Comparison of ENCODE assay signal across 29 cellular contexts in the genomic region with DNA sequence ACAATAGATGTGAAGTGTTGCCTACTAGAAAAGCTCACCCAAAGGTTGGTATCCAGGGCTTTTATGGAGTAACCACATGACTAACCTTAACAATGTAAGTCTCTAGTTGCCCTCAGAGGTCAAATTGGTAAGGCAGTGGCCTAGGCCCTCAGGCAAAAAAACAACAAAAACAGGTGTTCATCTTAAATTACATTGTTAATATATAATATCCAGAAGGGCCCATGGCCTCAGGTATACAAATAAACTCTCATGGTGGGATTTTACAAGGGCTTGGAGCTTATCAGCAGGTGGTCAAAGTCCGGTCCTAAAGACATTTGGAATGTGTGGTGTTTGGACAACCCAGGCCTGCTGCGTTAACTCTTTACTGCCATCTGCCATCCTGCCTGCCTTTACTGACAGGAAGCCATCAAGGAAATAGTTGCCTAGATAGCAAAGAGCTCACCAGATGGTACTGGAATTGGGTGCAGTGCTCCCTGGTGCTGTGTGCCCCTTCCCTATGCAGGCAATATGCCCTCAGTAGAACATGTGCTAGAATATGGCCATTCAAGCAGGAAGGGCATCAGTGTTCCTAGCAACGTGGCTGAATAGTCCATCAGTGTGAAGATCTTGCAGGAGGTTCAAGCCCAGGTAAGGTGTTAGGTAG. TPM values are rescaled to one million over a fixed set of nuclear protein-coding genes. Genes with fewer than 3 reads are reported as not detected.
A peak's percentile ranks its signal among the peaks of the same experiment; 100 is the strongest.
DNase-seq lines count a peak whose midpoint lies in the region; ATAC-seq and TF ChIP-seq lines count a peak whose summit lies in the region.
"Had no signal": no experiment of that assay in that cellular context is flagged by ENCODE, and none has a peak within 500 bp of the region (broad histone marks: within the 10 kb centered on the region; RNA-seq: fewer than 3 reads in every experiment).

No MANE protein-coding gene starts in this region.

- peak overlapping the region; percentile 57; the same call in 1 of the 2 replicates for H2AK5ac ChIP-seq in IMR-90 (ENCODE audit: low read depth, low read length)

- no peak overlapping the region for H3K4me2 ChIP-seq in IMR-90 (ENCODE audit: low read depth, low read length)

- H3K27ac ChIP-seq in IMR-90 (ENCODE audit: insufficient read depth, low read length) (no peak overlapping the region), endodermal cell (ENCODE audit: low read depth, low read length) (no peak overlapping the region)
- H3K27ac ChIP-seq: BLaER1 treated with 17β-estradiol and CSF1 and Interleukin-3, amounts not matched to agents 10 nM and 100 nM; dorsolateral prefrontal cortex; left lung; upper lobe of right lung had no signal

- TF ChIP-seq CTCF in IMR-90 (conservative IDR thresholded peaks at IDR 0.05; ENCODE audit: low read depth, low read length) (no peak), endodermal cell (conservative IDR thresholded peaks at IDR 0.05) (no peak), progenitor cell of endocrine pancreas (IDR thresholded peaks at IDR 0.05; ENCODE audit: unreplicated experiment) (no peak)

- H3K9me3 ChIP-seq in IMR-90 (ENCODE audit: control insufficient read depth, insufficient read depth, low read length) (no peaks in the 10 kb centered on the region), endodermal cell (ENCODE audit: control insufficient read depth, low read length) (peaks cover 9% of the 10 kb centered on the region)
- H3K9me3 ChIP-seq: left lung, upper lobe of right lung had no signal

- CTCF ChIA-PET in IMR-90 (lab: Yijun Ruan, JAX), result no interaction called here

- no peak overlapping the region for H3K56ac ChIP-seq in IMR-90 (ENCODE audit: extremely low read depth, insufficient read depth, low read length)

- TF ChIP-seq RAD21 in IMR-90 (IDR thresholded peaks at IDR 0.05; ENCODE audit: low read length), result no peak

- peak overlapping the region; percentile 34 for H2AFZ ChIP-seq in IMR-90 (replicated peaks; ENCODE audit: low read length, poor library complexity)

- H3K9me1 ChIP-seq in IMR-90 (ENCODE audit: insufficient read depth, low read length), result peaks cover 16% of the 10 kb centered on the region

- H4K5ac ChIP-seq in IMR-90 (ENCODE audit: low read depth, low read length), result no peak overlapping the region

- intact Hi-C loops in IMR-90 (cut with micrococcal nuclease), result no loop called here

- DNase-seq in NCI-H2171 treated with DMSO at 0.1 percent for 48 hours (lab: John Stamatoyannopoulos, UW) (peak; percentile 73), NCI-H2171 (lab: John Stamatoyannopoulos, UW) (no peak), IMR-90 (no peak), endodermal cell (no peak), progenitor cell of endocrine pancreas (ENCODE audit: low spot score, unreplicated experiment) (no peak), putamen (ENCODE audit: low spot score) (no peak), AG08395 (ENCODE audit: low spot score) (no peak)
- DNase-seq in NK-92 treated with Interleukin-12 subunit alpha and Interleukin-12 subunit beta, amount 100 ng/mL, for 24 hours (lab: John Stamatoyannopoulos, UW), result no peak
- DNase-seq: activated CD4-positive, alpha-beta T cell treated with anti-CD3 and anti-CD28 coated beads, Interleukin-2, amount 50 U/mL, for 4 hours; activated CD8-positive, alpha-beta memory T cell treated with anti-CD3 and anti-CD28 coated beads, Interleukin-2, amount 50 U/mL, for 4 hours; activated naive CD8-positive, alpha-beta T cell treated with anti-CD3 and anti-CD28 coated beads for 36 hours; central memory CD4-positive, alpha-beta T cell; dorsolateral prefrontal cortex; GF-D8; HFFc6; left lung; midbrain; MM.1S; NCI-H1436 treated with DMSO at 0.1 percent for 48 hours; NCI-H345; posterior cingulate gyrus; substantia nigra; upper lobe of right lung had no signal

- 0 out of 3 replicates have a peak overlapping the region, but pooled peaks have one; percentile 64 for H2BK15ac ChIP-seq in IMR-90 (ENCODE audit: low read depth, low read length)

- H2AK9ac ChIP-seq in IMR-90 (replicated peaks; ENCODE audit: low read depth, low read length, poor library complexity), result no peak overlapping the region

- no peak for ATAC-seq in IMR-90 (ENCODE audit: low read depth)
- ATAC-seq: left lung, SK-N-SH treated with all-trans-retinoic acid at 6 μM for 48 hours, upper lobe of right lung, WTC11 had no signal

- no peak overlapping the region for H3K23ac ChIP-seq in IMR-90 (ENCODE audit: low read depth, low read length)

- H3K27me3 Mint-ChIP-seq in endodermal cell (ENCODE audit: insufficient read depth) (no peaks in the 10 kb centered on the region), progenitor cell of endocrine pancreas (no peaks in the 10 kb centered on the region)
- H3K27me3 Mint-ChIP-seq: activated naive CD8-positive, alpha-beta T cell treated with anti-CD3 and anti-CD28 coated beads for 36 hours had no signal

- no peak for TF ChIP-seq POLR2A in IMR-90 (IDR thresholded peaks at IDR 0.05; ENCODE audit: low read depth, low read length)

- no peaks in the 10 kb centered on the region for H3K27me3 ChIP-seq in IMR-90 (ENCODE audit: control insufficient read depth, insufficient read depth, low read length)
- no peaks in the 10 kb centered on the region for H3K27me3 ChIP-seq in endodermal cell (ENCODE audit: control insufficient read depth, insufficient read depth, low read length, poor library complexity, severe bottlenecking)
- H3K27me3 ChIP-seq: BLaER1 treated with 17β-estradiol and CSF1 and Interleukin-3, amounts not matched to agents 10 nM and 100 nM; dorsolateral prefrontal cortex; left lung; upper lobe of right lung had no signal

- peaks cover 18% of the 10 kb centered on the region for H3K9me3 Mint-ChIP-seq in endodermal cell
- peaks cover 8% of the 10 kb centered on the region for H3K9me3 Mint-ChIP-seq in progenitor cell of endocrine pancreas (ENCODE audit: low read depth)
- H3K9me3 Mint-ChIP-seq: activated naive CD8-positive, alpha-beta T cell treated with anti-CD3 and anti-CD28 coated beads for 36 hours; HFFc6; nephron; T-helper 2 cell treated with Interferon-gamma antibody and Interleukin-4, amounts not matched to agents 5 μg/mL and 100 μg/mL, for 36 hours had no signal

- POLR2A ChIA-PET in IMR-90 (lab: Charles Lee; ENCODE audit: unreplicated experiment), result no interaction called here

- H4K91ac ChIP-seq in IMR-90 (ENCODE audit: insufficient read depth, low read depth, low read length), result no peak overlapping the region

- H2BK5ac ChIP-seq in IMR-90 (ENCODE audit: low read depth, low read length, poor library complexity, severe bottlenecking), result no peak overlapping the region

- in situ Hi-C loops in IMR-90 (cut with MboI; ENCODE audit: low sequenced_read_pairs), result no loop called here

- dilution Hi-C loops in IMR-90 (cut with HindIII; ENCODE audit: low sequenced_read_pairs, unreplicated experiment), result no loop called here

- no peak overlapping the region for H3K9ac ChIP-seq in IMR-90 (ENCODE audit: low read depth, low read length)
- H3K9ac ChIP-seq in endodermal cell (ENCODE audit: extremely low read depth, low read length, poor library complexity, severe bottlenecking), result no peak overlapping the region
- H3K9ac ChIP-seq: BLaER1 treated with 17β-estradiol and CSF1 and Interleukin-3, amounts not matched to agents 10 nM and 100 nM had no signal

- H3K4me1 ChIP-seq in IMR-90 (ENCODE audit: control insufficient read depth, insufficient read depth, low read length) (peaks cover 13% of the 10 kb centered on the region), endodermal cell (ENCODE audit: control insufficient read depth, insufficient read depth, low read length) (peaks cover 28% of the 10 kb centered on the region)
- H3K4me1 ChIP-seq: left lung, upper lobe of right lung had no signal

- H3K4me1 Mint-ChIP-seq in endodermal cell, result peaks cover 39% of the 10 kb centered on the region
- peaks cover 37% of the 10 kb centered on the region for H3K4me1 Mint-ChIP-seq in progenitor cell of endocrine pancreas (ENCODE audit: low read depth)
- H3K4me1 Mint-ChIP-seq: activated naive CD8-positive, alpha-beta T cell treated with anti-CD3 and anti-CD28 coated beads for 36 hours had no signal

- no peak overlapping the region; the same call in 1 of the 2 replicates for H2BK20ac ChIP-seq in IMR-90 (ENCODE audit: low read depth, low read length)

- no peak overlapping the region for H3K14ac ChIP-seq in IMR-90 (replicated peaks; ENCODE audit: low read depth, low read length)

- 80% methylated on average over 1 of the region's 3 CpGs; no CpG with 5 or more reads in 1 of the 2 experiments for WGBS in IMR-90 (ENCODE audit: extremely low coverage in 2 of 2, insufficient read length in 1 of 2), 2 experiments
- 64 to 80% methylated on average over 2 to 3 of the region's 3 CpGs for WGBS in endodermal cell (ENCODE audit: insufficient coverage in 1 of 2, insufficient read length in 1 of 2), 2 experiments

- H3K36me3 Mint-ChIP-seq in endodermal cell (ENCODE audit: low read depth), result peaks cover 2% of the 10 kb centered on the region
- H3K36me3 Mint-ChIP-seq in progenitor cell of endocrine pancreas (ENCODE audit: insufficient read depth), result peaks cover 2% of the 10 kb centered on the region
- H3K36me3 Mint-ChIP-seq: activated naive CD8-positive, alpha-beta T cell treated with anti-CD3 and anti-CD28 coated beads for 36 hours had no signal

- no peak overlapping the region for H3K18ac ChIP-seq in IMR-90 (ENCODE audit: low read depth, low read length)

- H3K36me3 ChIP-seq in IMR-90 (ENCODE audit: control insufficient read depth, insufficient read depth, low read length) (no peaks in the 10 kb centered on the region), endodermal cell (ENCODE audit: control insufficient read depth, insufficient read depth, low read length) (no peaks in the 10 kb centered on the region)
- H3K36me3 ChIP-seq: BLaER1 treated with 17β-estradiol and CSF1 and Interleukin-3, amounts not matched to agents 10 nM and 100 nM; left lung; upper lobe of right lung had no signal

- H3K4me3 Mint-ChIP-seq in endodermal cell (no peak overlapping the region), progenitor cell of endocrine pancreas (ENCODE audit: low read depth) (no peak overlapping the region)
- H3K4me3 Mint-ChIP-seq: activated naive CD8-positive, alpha-beta T cell treated with anti-CD3 and anti-CD28 coated beads for 36 hours; HFFc6; nephron; T-helper 2 cell treated with Interferon-gamma antibody and Interleukin-4, amounts not matched to agents 5 μg/mL and 100 μg/mL, for 36 hours; WTC11 had no signal

- no peak overlapping the region for H3K4ac ChIP-seq in IMR-90 (ENCODE audit: low read depth, low read length)

- no peaks in the 10 kb centered on the region for H4K20me1 ChIP-seq in IMR-90 (ENCODE audit: insufficient read depth, low read length)
- H4K20me1 ChIP-seq: BLaER1 treated with 17β-estradiol and CSF1 and Interleukin-3, amounts not matched to agents 10 nM and 100 nM had no signal

- H2BK120ac ChIP-seq in IMR-90 (ENCODE audit: low read depth, low read length), result peak overlapping the region; percentile 18; the same call in 1 of the 2 replicates

- H3K27ac Mint-ChIP-seq in endodermal cell, result peak overlapping the region; percentile 11
- H3K27ac Mint-ChIP-seq in progenitor cell of endocrine pancreas, result peak overlapping the region; percentile 80
- H3K27ac Mint-ChIP-seq: activated naive CD8-positive, alpha-beta T cell treated with anti-CD3 and anti-CD28 coated beads for 36 hours; HFFc6; nephron; T-helper 2 cell treated with Interferon-gamma antibody and Interleukin-4, amounts not matched to agents 5 μg/mL and 100 μg/mL, for 36 hours; WTC11 had no signal

- no TSS peak for BruUV-seq in IMR-90 (replicated peaks; lab: Mats Ljungman, UMichigan)

- peaks cover 0 to 9% of the 10 kb centered on the region in 2 experiments; a peak in 1 of 4 replicates for H3K79me1 ChIP-seq in IMR-90 (ENCODE audit: low read depth in 1 of 2, low read length in 2 of 2)

- H4K8ac ChIP-seq in IMR-90 (ENCODE audit: low read depth in 2 of 2, low read length in 2 of 2), result no peak overlapping the region

- H3K4me3 ChIP-seq in IMR-90 (ENCODE audit: insufficient read depth, low read depth, low read length) (no peak overlapping the region), endodermal cell (ENCODE audit: low read length) (peak overlapping the region; percentile 13)
- H3K4me3 ChIP-seq: BLaER1 treated with 17β-estradiol and CSF1 and Interleukin-3, amounts not matched to agents 10 nM and 100 nM; dorsolateral prefrontal cortex; left lung; upper lobe of right lung had no signal

RNA-seq across cellular contexts. Expression of gene TOMM7, which starts 36.2 kb away (rescaled TPM):
- 67.2 and 125 TPM in 2 replicates for total RNA-seq in IMR-90 (2012; rRNA removed)
- polyA plus RNA-seq in IMR-90 (2012; rRNA removed), result 318 and 727 TPM in 2 replicates
- polyA plus RNA-seq in IMR-90 (2012; cell fraction: cytosol; rRNA removed), result 103 and 199 TPM in 2 replicates
- polyA plus RNA-seq in IMR-90 (2012; cell fraction: nucleus; rRNA removed; ENCODE audit: low replicate concordance), result 17.0 and 112 TPM in 2 replicates
- 100 to 1,000 TPM; 335 to 356 TPM for total RNA-seq in endodermal cell
- 358 TPM for polyA plus RNA-seq in endodermal cell (2013, experiment 1 of 2)
- 283 TPM for polyA plus RNA-seq in endodermal cell (2013, experiment 2 of 2)
- total RNA-seq in progenitor cell of endocrine pancreas, result 139 and 153 TPM in 2 replicates

RNA-seq across cellular contexts. Expression of gene IL6, which starts 59.4 kb away (rescaled TPM):
- total RNA-seq in IMR-90 (2012; rRNA removed) (15.2 and 18.3 TPM in 2 replicates), endodermal cell (under 1 TPM; 0.64 to 0.88 TPM), progenitor cell of endocrine pancreas (not detected in 2 replicates)
- polyA plus RNA-seq in IMR-90 (2012; rRNA removed), result 45.2 and 50.8 TPM in 2 replicates
- polyA plus RNA-seq in IMR-90 (2012; cell fraction: cytosol; rRNA removed), result 52.3 and 73.8 TPM in 2 replicates
- 136 and 310 TPM in 2 replicates for polyA plus RNA-seq in IMR-90 (2012; cell fraction: nucleus; rRNA removed; ENCODE audit: low replicate concordance)
- not detected for polyA plus RNA-seq in endodermal cell (2013, experiment 1 of 2)
- polyA plus RNA-seq in endodermal cell (2013, experiment 2 of 2), result not detected
- total RNA-seq: A673 had no signal
